25 cellular contexts compared by ENCODE assay signal in the genomic region with DNA sequence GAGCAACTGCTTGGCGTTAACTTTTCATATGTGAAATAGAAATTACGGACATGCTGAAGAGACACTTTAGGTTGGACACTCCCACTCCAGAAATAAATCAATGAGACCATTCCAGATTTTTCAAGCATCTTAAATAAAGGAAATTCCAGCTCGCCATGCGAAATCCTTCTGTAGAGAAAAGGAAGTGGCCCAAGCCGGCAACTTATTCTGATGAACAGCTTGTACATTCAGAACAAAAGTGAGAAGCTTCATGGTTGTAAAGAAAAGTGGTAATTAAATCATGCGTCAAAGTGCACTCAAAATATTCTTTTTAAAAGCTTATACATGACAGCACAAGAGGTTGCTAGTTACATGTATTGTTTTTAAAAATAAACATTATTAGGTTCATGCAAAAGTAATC.
DNase-seq lines count a peak whose midpoint lies in the region; ATAC-seq, FAIRE-seq and TF ChIP-seq lines count a peak whose summit lies in the region.
"Had no signal": no experiment of that assay in that cellular context is flagged by ENCODE, and none has a peak within 500 bp of the region (broad histone marks: within the 10 kb centered on the region; RNA-seq: fewer than 3 reads in every experiment).

No MANE protein-coding gene starts in this region.

- TF ChIP-seq POLR2A in GM12892 (IDR thresholded peaks at IDR 0.05; ENCODE audit: low read depth, low read length): no peak

- H3K4me3 ChIP-seq in heart right ventricle: no peak overlapping the region
- no peak overlapping the region for H3K4me3 ChIP-seq in upper lobe of right lung
- H3K4me3 ChIP-seq: ascending aorta, cardiac muscle cell, lower lobe of right lung, neural progenitor cell, SK-N-MC had no signal

- ATAC-seq in heart right ventricle (no peak), left ventricle myocardium superior (no peak), GM18511 (IDR thresholded peaks at IDR 0.05; ENCODE audit: unreplicated experiment) (peak; percentile 50), T-helper 17 cell (no peak), natural killer cell (no peak), upper lobe of right lung (no peak), left lobe of liver (no peak)
- ATAC-seq: activated naive CD4-positive, alpha-beta T cell treated with anti-CD3 and anti-CD28 coated beads, Interleukin-2, amount 50 U/mL, for 72 hours; lower lobe of right lung; sciatic nerve; stimulated activated naive B cell treated with anti-CD40 and anti-IgM and Interleukin-4, amounts not matched to agents 10 μg/mL and 1 μg/mL and 100 μg/mL, for 72 hours had no signal

- intact Hi-C loops in heart right ventricle (cut with DNase I) (loop anchor here in 4 of 10 donors (5.0 to 10.0 kb wide), 4 partner anchors 41 to 1523 kb away; partner anchors contain the start of gene NRP1 (in 1 of the 4)), left ventricle myocardium superior (cut with micrococcal nuclease) (no loop called here), natural killer cell (cut with micrococcal nuclease) (loop anchor here (5.0 to 10.0 kb wide), 2 partner anchors 129 to 157 kb away; partner anchors contain the start of gene ITGB1), upper lobe of right lung (cut with DNase I) (no loop called here)

- H3K4me3 Mint-ChIP-seq in T-helper 17 cell: peak overlapping the region; percentile 76
- H3K4me3 Mint-ChIP-seq in natural killer cell: no peak overlapping the region
- H3K4me3 Mint-ChIP-seq: activated T-helper 1 cell treated with anti-CD3 and anti-CD28 coated beads, Interleukin-12 subunit alpha, Interleukin-12 subunit beta, Interleukin-2, Interleukin-4 antibody, amounts not matched to agents 30 ng/mL and 10 ng/mL and 1 ng/mL, durations not matched to agents 14 hours and 24 hours and 36 hours; neural progenitor cell; stimulated activated naive B cell treated with anti-CD40 and anti-IgM and Interleukin-4, amounts not matched to agents 10 μg/mL and 1 μg/mL and 100 μg/mL, for 72 hours had no signal

- H3K27me3 Mint-ChIP-seq in T-helper 17 cell (no peaks in the 10 kb centered on the region), natural killer cell (ENCODE audit: low read depth in 2 of 2) (no peaks in the 10 kb centered on the region)

- H3K27ac Mint-ChIP-seq in T-helper 17 cell (peak overlapping the region; percentile 100), natural killer cell (peak overlapping the region; percentile 91)
- H3K27ac Mint-ChIP-seq: activated naive CD4-positive, alpha-beta T cell treated with anti-CD3 and anti-CD28 coated beads, Interleukin-2, amount 50 U/mL, for 72 hours; neural progenitor cell had no signal

- H3K36me3 Mint-ChIP-seq in T-helper 17 cell (ENCODE audit: low read depth) (peaks cover 2% of the 10 kb centered on the region), natural killer cell (no peaks in the 10 kb centered on the region)
- H3K36me3 Mint-ChIP-seq: neural progenitor cell; stimulated activated naive B cell treated with anti-CD40 and anti-IgM and Interleukin-4, amounts not matched to agents 10 μg/mL and 1 μg/mL and 100 μg/mL, for 72 hours had no signal

- WGBS in heart right ventricle, 2 donors: 82 to 83% methylated on average over 6 of the region's 6 CpGs

- H3K36me3 ChIP-seq in heart right ventricle: no peaks in the 10 kb centered on the region
- no peaks in the 10 kb centered on the region for H3K36me3 ChIP-seq in upper lobe of right lung
- H3K36me3 ChIP-seq: ascending aorta, cardiac muscle cell, lower lobe of right lung, neural progenitor cell had no signal

- H3K9me3 Mint-ChIP-seq in natural killer cell: no peaks in the 10 kb centered on the region
- H3K9me3 Mint-ChIP-seq: activated naive CD4-positive, alpha-beta T cell treated with anti-CD3 and anti-CD28 coated beads, Interleukin-2, amount 50 U/mL, for 72 hours; activated T-helper 1 cell treated with anti-CD3 and anti-CD28 coated beads, Interleukin-12 subunit alpha, Interleukin-12 subunit beta, Interleukin-2, Interleukin-4 antibody, amounts not matched to agents 30 ng/mL and 10 ng/mL and 1 ng/mL, durations not matched to agents 14 hours and 24 hours and 36 hours; neural progenitor cell had no signal

- DNase-seq in heart right ventricle: no peak
- DNase-seq in left ventricle myocardium superior: no peak
- no peak for DNase-seq in T-helper 17 cell
- no peak for DNase-seq in natural killer cell
- DNase-seq in GM12892 (ENCODE audit: insufficient read length): no peak
- no peak for DNase-seq in upper lobe of right lung
- no peak for DNase-seq in left lobe of liver (ENCODE audit: low spot score)
- DNase-seq: C1 segment of cervical spinal cord; cortex of kidney; kidney; lower lobe of right lung; NCI-H1092; NCI-H187; NCI-H748 treated with DMSO at 0.1 percent for 48 hours; stimulated activated CD4-positive, alpha-beta T cell treated with anti-CD3 and anti-CD28 coated beads, Interleukin-4, amount 100 ng/mL, for 4 hours; stimulated activated naive B cell treated with anti-CD40 and anti-IgM and Interleukin-4, amounts not matched to agents 10 μg/mL and 1 μg/mL and 100 μg/mL, for 72 hours had no signal

- H3K9me3 ChIP-seq in heart right ventricle (no peaks in the 10 kb centered on the region), T-helper 17 cell (ENCODE audit: control insufficient read depth, low read length, poor library complexity, severe bottlenecking) (no peaks in the 10 kb centered on the region), upper lobe of right lung (no peaks in the 10 kb centered on the region)
- H3K9me3 ChIP-seq: ascending aorta, lower lobe of right lung had no signal

- no peak for FAIRE-seq in GM12892 (lab: Jason Lieb, UNC)
- FAIRE-seq: H54, kidney had no signal

- H3K27me3 ChIP-seq in heart right ventricle (peaks cover 0 to 10% (median 0%) of the 10 kb centered on the region in 7 donors), upper lobe of right lung (no peaks in the 10 kb centered on the region)
- H3K27me3 ChIP-seq: ascending aorta, cardiac muscle cell, neural progenitor cell had no signal

- H3K4me1 Mint-ChIP-seq in T-helper 17 cell: peaks cover 63% of the 10 kb centered on the region
- peaks cover 88 to 93% of the 10 kb centered on the region in 2 donors for H3K4me1 Mint-ChIP-seq in natural killer cell

- peak overlapping the region in 6 of 10 donors; percentile 1 to 81 (median 27) for H3K27ac ChIP-seq in heart right ventricle
- H3K27ac ChIP-seq in upper lobe of right lung: no peak overlapping the region
- H3K27ac ChIP-seq: ascending aorta, cardiac muscle cell, lower lobe of right lung, neural progenitor cell, SK-N-MC had no signal

- H3K4me1 ChIP-seq in heart right ventricle (peaks cover 0 to 73% (median 39%) of the 10 kb centered on the region in 9 donors), upper lobe of right lung (peaks cover 12% of the 10 kb centered on the region)
- H3K4me1 ChIP-seq: ascending aorta had no signal

- TF ChIP-seq CTCF in heart right ventricle (IDR thresholded peaks at IDR 0.05) (no peak), natural killer cell (IDR thresholded peaks at IDR 0.05) (no peak), upper lobe of right lung (IDR thresholded peaks at IDR 0.05) (no peak)
